1 cellular context compared by ENCODE assay signal in the genomic region with DNA sequence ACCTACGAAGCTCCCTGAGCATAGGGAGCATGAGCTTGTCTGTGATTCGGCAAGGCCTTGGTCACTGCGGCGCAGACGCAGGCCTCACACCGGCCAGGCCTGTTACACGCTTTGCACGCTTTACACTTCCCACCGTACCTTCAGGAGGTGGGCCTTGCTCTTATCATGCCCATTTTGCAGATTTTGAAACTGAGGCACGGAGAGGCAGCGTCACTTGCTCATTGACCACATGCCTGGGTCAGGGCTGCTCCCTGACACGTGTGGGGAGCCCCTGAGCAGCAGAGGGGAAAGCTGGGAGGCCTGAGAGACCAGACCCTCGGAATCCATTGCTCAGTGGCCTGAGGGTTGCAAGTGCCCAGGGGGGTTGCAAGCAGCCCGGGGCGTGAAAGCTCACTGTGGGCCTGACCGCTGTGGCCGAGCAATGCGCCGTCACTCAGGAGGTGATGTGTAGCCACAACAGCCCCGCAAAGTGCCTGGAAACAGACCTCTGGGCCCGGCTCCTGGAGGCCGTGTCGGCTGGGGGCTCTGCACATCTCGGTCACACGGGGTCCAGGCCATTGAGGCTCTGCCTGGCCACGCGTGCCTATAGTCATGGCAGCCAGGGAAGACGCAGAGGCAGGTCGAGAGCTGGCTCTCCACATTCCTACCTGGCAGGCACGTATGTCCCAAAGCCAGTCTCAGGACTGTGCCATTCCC.
TF ChIP-seq lines count a peak whose summit lies in the region.

No MANE protein-coding gene starts in this region.

TF ChIP-seq in WTC11, 78 proteins besides CTCF, POLR2A, EP300 and RAD21:
- TF ChIP-seq CREM (CRISPR knock-in tag; IDR thresholded peaks at IDR 0.05), result no peak
- TF ChIP-seq IRF2 (CRISPR knock-in tag; IDR thresholded peaks at IDR 0.05; ENCODE audit: borderline replicate concordance, low read depth), result no peak
TF ChIP-seq in WTC11: peak in this region for 0.
